24 cellular contexts compared by ENCODE assay signal in genomic region chr2:205273627-205274026, GRCh38.
DNase-seq lines count a peak whose midpoint lies in the region; ATAC-seq and TF ChIP-seq lines count a peak whose summit lies in the region.
"Had no signal": no experiment of that assay in that cellular context is flagged by ENCODE, and none has a peak within 500 bp of the region (broad histone marks: within the 10 kb centered on the region; RNA-seq: fewer than 3 reads in every experiment).

No MANE protein-coding gene starts in this region.

- peak overlapping the region; percentile 87 for H3K27ac Mint-ChIP-seq in progenitor cell of endocrine pancreas
- H3K27ac Mint-ChIP-seq: activated B cell treated with CpG ODN at 0.5 μM for 24 hours; activated naive CD8-positive, alpha-beta T cell; dendritic cell treated with granulocyte-macrophage colony-stimulating factor and Interleukin-4, amounts not matched to agents 40 ng/mL and 50 ng/mL, for 4 days; T-helper 2 cell treated with Interferon-gamma antibody and Interleukin-4, amounts not matched to agents 5 μg/mL and 100 μg/mL, for 36 hours had no signal

- no peaks in the 10 kb centered on the region for H3K79me2 ChIP-seq in SK-N-SH (ENCODE audit: insufficient read depth)

- H3K36me3 Mint-ChIP-seq in progenitor cell of endocrine pancreas (ENCODE audit: insufficient read depth) = peaks cover 3% of the 10 kb centered on the region
- H3K36me3 Mint-ChIP-seq in activated T-cell treated with anti-CD3 and anti-CD28 coated beads, Interleukin-2, amount 50 U/mL, for 4 hours (ENCODE audit: insufficient read depth) = no peaks in the 10 kb centered on the region

- DNase-seq in SK-N-SH (peak; percentile 7), NCI-H146 (lab: John Stamatoyannopoulos, UW) (peak; percentile 49), epithelial cell of esophagus (ENCODE audit: low read depth) (peak; percentile 72), progenitor cell of endocrine pancreas (ENCODE audit: low spot score, unreplicated experiment) (no peak), GM13977 (ENCODE audit: low spot score) (no peak)
- DNase-seq in activated T-cell treated with anti-CD3 and anti-CD28 coated beads, Interleukin-2, amount 50 U/mL, for 4 hours = no peak
- DNase-seq in activated effector memory CD4-positive, alpha-beta T cell treated with anti-CD3 and anti-CD28 coated beads, Interleukin-2, amount 50 U/mL, for 16 hours = no peak
- DNase-seq: activated B cell treated with CpG ODN at 0.5 μM for 24 hours, aorta, caudate nucleus, DMS79 treated with DMSO at 0.1 percent for 48 hours, head of caudate nucleus, left cardiac atrium, mammary epithelial cell, NCI-H1436 treated with DMSO at 0.1 percent for 48 hours, NCI-H2171, transverse colon had no signal

- TF ChIP-seq CTCF in SK-N-SH (IDR thresholded peaks at IDR 0.05) (no peak), epithelial cell of esophagus (IDR thresholded peaks at IDR 0.05; ENCODE audit: insufficient read depth, low read depth, low read length, missing control alignments) (no peak), progenitor cell of endocrine pancreas (IDR thresholded peaks at IDR 0.05; ENCODE audit: unreplicated experiment) (no peak), GM13977 (IDR thresholded peaks at IDR 0.05; ENCODE audit: extremely low read depth, insufficient read depth, missing control alignments) (no peak)

- no peak overlapping the region for H3K27ac ChIP-seq in SK-N-SH (ENCODE audit: low read depth in 2 of 2, low read length in 1 of 2)
- H3K27ac ChIP-seq: SK-N-MC, skin epidermis, transverse colon had no signal

- H4K20me1 ChIP-seq in SK-N-SH (ENCODE audit: insufficient read depth) = no peaks in the 10 kb centered on the region

- CTCF ChIA-PET in SK-N-SH (lab: Yijun Ruan, JAX) = interaction anchor here (1.5 to 1.8 kb wide), 2 partner anchors 17 to 53 kb away, joined by 3 to 4 read pairs; no protein-coding TSS in a partner anchor

- H3K9ac ChIP-seq in SK-N-SH = no peak overlapping the region

- TF ChIP-seq RAD21 in SK-N-SH (IDR thresholded peaks at IDR 0.05; ENCODE audit: low read length) = no peak

- no peaks in the 10 kb centered on the region for H3F3A ChIP-seq in SK-N-SH (replicated peaks; ENCODE audit: insufficient read depth)

- in situ Hi-C loops in GM13977 (cut with MboI; ENCODE audit: low pct_unique_long_range_greater_than_20kb, low sequenced_read_pairs, unreplicated experiment) = no loop called here

- peaks cover 9% of the 10 kb centered on the region for H3K9me3 Mint-ChIP-seq in progenitor cell of endocrine pancreas (ENCODE audit: low read depth)
- no peaks in the 10 kb centered on the region for H3K9me3 Mint-ChIP-seq in activated T-cell treated with anti-CD3 and anti-CD28 coated beads, Interleukin-2, amount 50 U/mL, for 4 hours
- H3K9me3 Mint-ChIP-seq: activated B cell treated with CpG ODN at 0.5 μM for 24 hours; dendritic cell treated with granulocyte-macrophage colony-stimulating factor and Interleukin-4, amounts not matched to agents 40 ng/mL and 50 ng/mL, for 4 days; T-helper 2 cell treated with Interferon-gamma antibody and Interleukin-4, amounts not matched to agents 5 μg/mL and 100 μg/mL, for 36 hours had no signal

- ATAC-seq in SK-N-SH treated with all-trans-retinoic acid at 6 μM for 48 hours = no peak
- no peak for ATAC-seq in activated T-cell treated with anti-CD3 and anti-CD28 coated beads, Interleukin-2, amount 50 U/mL, for 4 hours
- ATAC-seq: K562, left cardiac atrium had no signal

- no peaks in the 10 kb centered on the region for H3K9me3 ChIP-seq in SK-N-SH
- H3K9me3 ChIP-seq: transverse colon had no signal

- 87% methylated on average over 3 of the region's 3 CpGs for WGBS in SK-N-SH (ENCODE audit: low lambda C conversion rate)

- no peaks in the 10 kb centered on the region for H3K27me3 ChIP-seq in SK-N-SH (ENCODE audit: insufficient read depth)
- H3K27me3 ChIP-seq: transverse colon had no signal

- POLR2A ChIA-PET in SK-N-SH (lab: Yijun Ruan, JAX) = no interaction called here

- TF ChIP-seq EP300 in SK-N-SH (IDR thresholded peaks at IDR 0.05; ENCODE audit: borderline replicate concordance in 1 of 2, low read depth in 1 of 2, low read length in 1 of 2) = no peak

- peaks cover 0 to 2% of the 10 kb centered on the region in 2 experiments; a peak in 1 of 4 replicates for H3K4me1 ChIP-seq in SK-N-SH (ENCODE audit: control insufficient read depth in 1 of 2, insufficient read depth in 2 of 2, low read depth in 1 of 2, low read length in 1 of 2)

- H3K4me1 Mint-ChIP-seq in progenitor cell of endocrine pancreas (ENCODE audit: low read depth) = peaks cover 27% of the 10 kb centered on the region
- no peaks in the 10 kb centered on the region for H3K4me1 Mint-ChIP-seq in activated T-cell treated with anti-CD3 and anti-CD28 coated beads, Interleukin-2, amount 50 U/mL, for 4 hours (ENCODE audit: low read depth)
- H3K4me1 Mint-ChIP-seq: activated B cell treated with CpG ODN at 0.5 μM for 24 hours had no signal

- H3K4me3 Mint-ChIP-seq in progenitor cell of endocrine pancreas (ENCODE audit: low read depth) = no peak overlapping the region
- no peak overlapping the region for H3K4me3 Mint-ChIP-seq in activated T-cell treated with anti-CD3 and anti-CD28 coated beads, Interleukin-2, amount 50 U/mL, for 4 hours
- H3K4me3 Mint-ChIP-seq: activated B cell treated with CpG ODN at 0.5 μM for 24 hours; activated naive CD8-positive, alpha-beta T cell; dendritic cell treated with granulocyte-macrophage colony-stimulating factor and Interleukin-4, amounts not matched to agents 40 ng/mL and 50 ng/mL, for 4 days; T-helper 2 cell treated with Interferon-gamma antibody and Interleukin-4, amounts not matched to agents 5 μg/mL and 100 μg/mL, for 36 hours had no signal

- no peaks in the 10 kb centered on the region for H3K36me3 ChIP-seq in SK-N-SH (replicated peaks in 1 of 2; ENCODE audit: control insufficient read depth in 1 of 2, insufficient read depth in 2 of 2, low read length in 1 of 2)
- H3K36me3 ChIP-seq: transverse colon had no signal

- no peak overlapping the region for H3K4me3 ChIP-seq in SK-N-SH (ENCODE audit: low read depth in 2 of 2, low read length in 1 of 2)
- no peak overlapping the region for H3K4me3 ChIP-seq in epithelial cell of esophagus (ENCODE audit: low read length)
- H3K4me3 ChIP-seq: K562, SK-N-MC, skin epidermis, transverse colon had no signal

- peaks cover 10% of the 10 kb centered on the region for H3K27me3 Mint-ChIP-seq in progenitor cell of endocrine pancreas
- H3K27me3 Mint-ChIP-seq in activated T-cell treated with anti-CD3 and anti-CD28 coated beads, Interleukin-2, amount 50 U/mL, for 4 hours (ENCODE audit: low read depth) = peaks cover 4% of the 10 kb centered on the region
- H3K27me3 Mint-ChIP-seq: activated naive CD8-positive, alpha-beta T cell; dendritic cell treated with granulocyte-macrophage colony-stimulating factor and Interleukin-4, amounts not matched to agents 40 ng/mL and 50 ng/mL, for 4 days had no signal

- no peak overlapping the region for H3K4me2 ChIP-seq in SK-N-SH

- no peaks in the 10 kb centered on the region for H3K9me2 ChIP-seq in SK-N-SH

- H2AFZ ChIP-seq in SK-N-SH (ENCODE audit: low read depth) = no peak overlapping the region

TF ChIP-seq in SK-N-SH, 30 proteins besides CTCF, POLR2A, EP300 and RAD21 (continues in another document):
- no peak for TF ChIP-seq IRF3 (IDR thresholded peaks at IDR 0.05; ENCODE audit: low read depth, low read length)
- TF ChIP-seq TEAD4 (IDR thresholded peaks at IDR 0.05; ENCODE audit: borderline replicate concordance, insufficient read depth) = no peak
- no peak for TF ChIP-seq MAX (IDR thresholded peaks at IDR 0.05; ENCODE audit: low read depth)
- no peak for TF ChIP-seq JUND (IDR thresholded peaks at IDR 0.05)
- no peak for TF ChIP-seq FOXM1 (IDR thresholded peaks at IDR 0.05; ENCODE audit: low read depth)
- TF ChIP-seq SMC3 (IDR thresholded peaks at IDR 0.05; ENCODE audit: low read depth, low read length) = no peak
- no peak for TF ChIP-seq NRF1 (IDR thresholded peaks at IDR 0.05; ENCODE audit: low read depth, low read length)
- TF ChIP-seq GATA2 (CRISPR knock-in tag; IDR thresholded peaks at IDR 0.05) = no peak

TF ChIP-seq in SK-N-SH treated with all-trans-retinoic acid at 6 μM for 48 hours, 23 proteins besides CTCF, POLR2A, EP300 and RAD21:
- TF ChIP-seq CSDC2 (CRISPR knock-in tag; IDR thresholded peaks at IDR 0.05) = no peak
TF ChIP-seq in SK-N-SH treated with all-trans-retinoic acid at 6 μM for 48 hours: peak in this region for 0.

Comparison
In these comparisons a context has a peak if more than half of its experiments do, and no peak if none do; other contexts are left out.
1. DNase-seq: peak in SK-N-SH (single experiment), NCI-H146 (single experiment) and epithelial cell of esophagus (single experiment); none in progenitor cell of endocrine pancreas (single experiment), GM13977 (single experiment), activated T-cell treated with anti-CD3 and anti-CD28 coated beads, Interleukin-2, amount 50 U/mL, for 4 hours (single experiment) and activated effector memory CD4-positive, alpha-beta T cell treated with anti-CD3 and anti-CD28 coated beads, Interleukin-2, amount 50 U/mL, for 16 hours (single experiment).